21 cellular contexts compared by ENCODE assay signal in the genomic region with DNA sequence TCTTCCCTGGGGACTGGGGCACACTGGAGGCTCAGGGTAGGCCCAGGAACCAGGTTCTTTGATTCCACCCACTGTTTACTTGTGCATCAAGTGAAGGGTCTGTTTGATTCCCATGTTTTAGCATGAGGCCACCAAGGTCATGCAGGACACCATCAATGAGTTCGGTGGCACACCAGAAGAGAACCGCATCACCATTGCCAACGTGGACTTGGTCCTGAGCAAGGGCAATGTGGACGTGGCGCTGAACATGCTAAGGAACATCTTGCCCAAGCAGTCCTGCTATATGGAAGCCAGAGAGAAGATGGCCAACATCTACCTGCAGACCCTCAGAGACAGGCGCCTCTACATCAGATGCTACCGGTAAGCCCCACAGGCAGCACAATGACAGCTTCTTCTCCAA.
"Had no signal": no experiment of that assay in that cellular context is flagged by ENCODE, and none has a peak within 500 bp of the region (broad histone marks: within the 10 kb centered on the region; RNA-seq: fewer than 3 reads in every experiment).

No MANE protein-coding gene starts in this region.

- H3K27me3 Mint-ChIP-seq: effector memory CD8-positive, alpha-beta T cell; naive thymus-derived CD4-positive, alpha-beta T cell had no signal

- DNase-seq: effector memory CD8-positive, alpha-beta T cell; esophagus squamous epithelium; foreskin fibroblast; glutamatergic neuron; mammary epithelial cell; naive thymus-derived CD4-positive, alpha-beta T cell; nephron progenitor cell; psoas muscle; retina; right lobe of liver; stimulated activated CD4-positive, alpha-beta T cell treated with anti-CD3 and anti-CD28 coated beads, Interleukin-2, amount 100 ng/mL, for 24 hours; stimulated activated CD4-positive, alpha-beta T cell treated with anti-CD3 and anti-CD28 coated beads, Interleukin-4, amount 100 ng/mL, for 4 hours; stimulated activated naive CD4-positive, alpha-beta T cell; stomach; substantia nigra; transverse colon had no signal

- H3K9ac ChIP-seq: parathyroid adenoma had no signal

- H3K36me3 ChIP-seq: right lobe of liver, thoracic aorta, transverse colon had no signal

- H2AFZ ChIP-seq: parathyroid adenoma had no signal

- H3K27ac ChIP-seq: esophagus squamous epithelium, gastroesophageal sphincter, parathyroid adenoma, psoas muscle, right lobe of liver, stomach, thoracic aorta, transverse colon had no signal

- H3K9me3 Mint-ChIP-seq: dendritic cell treated with granulocyte-macrophage colony-stimulating factor and Interleukin-4, amounts not matched to agents 40 ng/mL and 50 ng/mL, for 4 days; effector memory CD8-positive, alpha-beta T cell; naive thymus-derived CD4-positive, alpha-beta T cell; nephron progenitor cell had no signal

- H3K4me1 ChIP-seq: parathyroid adenoma had no signal

- H3K27ac Mint-ChIP-seq: dendritic cell treated with granulocyte-macrophage colony-stimulating factor and Interleukin-4, amounts not matched to agents 40 ng/mL and 50 ng/mL, for 4 days had no signal

- H3K27me3 ChIP-seq: esophagus squamous epithelium, gastroesophageal sphincter, right lobe of liver, stomach, transverse colon had no signal

- H3K4me3 Mint-ChIP-seq: dendritic cell treated with granulocyte-macrophage colony-stimulating factor and Interleukin-4, amounts not matched to agents 40 ng/mL and 50 ng/mL, for 4 days; nephron progenitor cell had no signal

- H3K4me3 ChIP-seq: esophagus squamous epithelium, gastroesophageal sphincter, psoas muscle, right lobe of liver, stomach, thoracic aorta, transverse colon had no signal

- FAIRE-seq: colon had no signal

- H3K9me3 ChIP-seq: esophagus squamous epithelium, gastroesophageal sphincter, psoas muscle, right lobe of liver, stomach, thoracic aorta, transverse colon had no signal

- ATAC-seq: effector memory CD8-positive, alpha-beta T cell; gastroesophageal sphincter; naive thymus-derived CD4-positive, alpha-beta T cell; psoas muscle; right lobe of liver had no signal
